ENCODE assay signal across 15 cellular contexts in the genomic region with DNA sequence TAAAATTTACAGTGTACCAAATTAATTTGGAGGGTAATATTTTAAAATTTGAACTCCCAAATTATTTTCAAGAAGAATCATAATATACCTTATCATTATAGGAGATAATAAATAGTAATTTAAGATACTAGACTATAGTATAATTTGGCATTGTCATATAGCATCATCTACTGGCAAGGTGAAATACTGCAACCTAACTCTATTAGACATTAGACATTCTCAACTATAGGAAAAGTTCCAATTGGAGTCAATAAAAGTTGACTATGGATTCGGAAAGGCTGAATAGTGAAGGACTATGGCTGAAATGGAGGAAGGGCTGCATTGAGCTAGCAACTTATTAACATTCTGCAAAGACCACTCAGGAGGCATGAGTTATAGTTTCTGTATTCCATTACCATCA.
A peak's percentile ranks its signal among the peaks of the same experiment; 100 is the strongest.
DNase-seq lines count a peak whose midpoint lies in the region; ATAC-seq and TF ChIP-seq lines count a peak whose summit lies in the region.
"Had no signal": no experiment of that assay in that cellular context is flagged by ENCODE, and none has a peak within 500 bp of the region (broad histone marks: within the 10 kb centered on the region; RNA-seq: fewer than 3 reads in every experiment).

No MANE protein-coding gene starts in this region.

- ATAC-seq in HG03045 (IDR thresholded peaks at IDR 0.05; ENCODE audit: unreplicated experiment) (no peak), GM18907 (IDR thresholded peaks at IDR 0.05; ENCODE audit: unreplicated experiment) (no peak)
- ATAC-seq in activated CD4-positive, alpha-beta T cell treated with anti-CD3 and anti-CD28 coated beads for 36 hours, result no peak
- ATAC-seq: left cardiac atrium had no signal

- H3K4me2 ChIP-seq in osteoblast (ENCODE audit: insufficient read depth, low read length), result no peak overlapping the region

- peak; percentile 68 for TF ChIP-seq CTCF in GM06990 (IDR thresholded peaks at IDR 0.05; ENCODE audit: insufficient read depth, low read length, poor library complexity, severe bottlenecking)
- TF ChIP-seq CTCF in LNCaP clone FGC (IDR thresholded peaks at IDR 0.05; ENCODE audit: control insufficient read depth, extremely low read depth, insufficient read depth), result peak; percentile 52
- peak; percentile 24 for TF ChIP-seq CTCF in astrocyte of the spinal cord (IDR thresholded peaks at IDR 0.05; ENCODE audit: low read depth, low read length)
- peak; percentile 40 for TF ChIP-seq CTCF in osteoblast (IDR thresholded peaks at IDR 0.05; ENCODE audit: extremely low read depth, low read depth, low read length)

- no peaks in the 10 kb centered on the region for H3K79me2 ChIP-seq in osteoblast (ENCODE audit: insufficient read depth, low read length)

- intact Hi-C loops in activated CD4-positive, alpha-beta T cell treated with anti-CD3 and anti-CD28 coated beads for 36 hours (cut with DNase I, micrococcal nuclease), result no loop called here

- peaks cover 6% of the 10 kb centered on the region for H3K27me3 Mint-ChIP-seq in activated CD4-positive, alpha-beta T cell treated with anti-CD3 and anti-CD28 coated beads for 36 hours
- H3K27me3 Mint-ChIP-seq: activated naive CD8-positive, alpha-beta T cell treated with anti-CD3 and anti-CD28 coated beads, Interleukin-2, amount 10 ng/mL, durations not matched to agents 7 days and 5 days; naive B cell had no signal

- H3K9me3 ChIP-seq in osteoblast (ENCODE audit: low read depth, low read length) (peaks cover 2% of the 10 kb centered on the region), HAP-1 (no peaks in the 10 kb centered on the region)

- no peaks in the 10 kb centered on the region for H3K4me1 ChIP-seq in osteoblast (ENCODE audit: insufficient read depth, low read length)
- no peaks in the 10 kb centered on the region for H3K4me1 ChIP-seq in HAP-1

- no peaks in the 10 kb centered on the region for H3K36me3 Mint-ChIP-seq in activated CD4-positive, alpha-beta T cell treated with anti-CD3 and anti-CD28 coated beads for 36 hours (ENCODE audit: low read depth)
- H3K36me3 Mint-ChIP-seq: naive B cell had no signal

- no peak overlapping the region for H3K4me3 Mint-ChIP-seq in activated CD4-positive, alpha-beta T cell treated with anti-CD3 and anti-CD28 coated beads for 36 hours
- H3K4me3 Mint-ChIP-seq: activated naive CD8-positive, alpha-beta T cell treated with anti-CD3 and anti-CD28 coated beads, Interleukin-2, amount 10 ng/mL, durations not matched to agents 7 days and 5 days; naive B cell had no signal

- H3K9me3 Mint-ChIP-seq in activated CD4-positive, alpha-beta T cell treated with anti-CD3 and anti-CD28 coated beads for 36 hours (ENCODE audit: low read depth), result peaks cover 15% of the 10 kb centered on the region

- no peak overlapping the region for H3K4me3 ChIP-seq in GM06990 (replicated peaks; ENCODE audit: low read depth, low read length)
- no peak overlapping the region for H3K4me3 ChIP-seq in LNCaP clone FGC (ENCODE audit: low read depth, low read length)
- no peak overlapping the region for H3K4me3 ChIP-seq in astrocyte of the spinal cord (ENCODE audit: low read depth, low read length)
- H3K4me3 ChIP-seq in osteoblast (ENCODE audit: insufficient read depth, low read length), result no peak overlapping the region
- H3K4me3 ChIP-seq in HAP-1, result no peak overlapping the region
- H3K4me3 ChIP-seq: MG63 had no signal

- H3K27me3 ChIP-seq in GM06990 (replicated peaks; ENCODE audit: control insufficient read depth, insufficient read depth, low read length) (no peaks in the 10 kb centered on the region), osteoblast (ENCODE audit: insufficient read depth, low read length) (no peaks in the 10 kb centered on the region), HAP-1 (ENCODE audit: low read depth) (no peaks in the 10 kb centered on the region)
- H3K27me3 ChIP-seq: MG63 had no signal

- no peaks in the 10 kb centered on the region for H4K20me1 ChIP-seq in osteoblast (ENCODE audit: insufficient read depth, low read length)

- POLR2A ChIA-PET in activated CD4-positive, alpha-beta T cell treated with anti-CD3 and anti-CD28 coated beads for 36 hours (lab: Charles Lee), result no interaction called here

- no peak overlapping the region for H3K27ac Mint-ChIP-seq in activated CD4-positive, alpha-beta T cell treated with anti-CD3 and anti-CD28 coated beads for 36 hours
- H3K27ac Mint-ChIP-seq: activated naive CD8-positive, alpha-beta T cell treated with anti-CD3 and anti-CD28 coated beads, Interleukin-2, amount 10 ng/mL, durations not matched to agents 7 days and 5 days; naive B cell had no signal

- in situ Hi-C loops in astrocyte of the spinal cord (cut with HindIII; ENCODE audit: low sequenced_read_pairs) (no loop called here), HAP-1 (cut with MboI; ENCODE audit: low sequenced_read_pairs) (no loop called here)

- CTCF ChIA-PET in activated CD4-positive, alpha-beta T cell treated with anti-CD3 and anti-CD28 coated beads for 36 hours (lab: Charles Lee), result interaction anchor here (0.6 to 0.9 kb wide), 2 partner anchors 53 to 467 kb away, joined by 3 read pairs; no protein-coding TSS in a partner anchor

- H3K27ac ChIP-seq in osteoblast (ENCODE audit: low read depth, low read length), result no peak overlapping the region

- no peak overlapping the region for H2AFZ ChIP-seq in osteoblast (ENCODE audit: low read length)

- H3K36me3 ChIP-seq in GM06990 (ENCODE audit: control insufficient read depth, insufficient read depth, low read length) (no peaks in the 10 kb centered on the region), osteoblast (ENCODE audit: insufficient read depth, low read length) (no peaks in the 10 kb centered on the region), HAP-1 (replicated peaks) (no peaks in the 10 kb centered on the region)
- H3K36me3 ChIP-seq: MG63 had no signal

- DNase-seq in GM06990 (ENCODE audit: extremely low read depth, insufficient read length) (no peak), LNCaP clone FGC (ENCODE audit: low read depth) (no peak), astrocyte of the spinal cord (ENCODE audit: low read depth, low spot score) (no peak), osteoblast (ENCODE audit: insufficient read length, low spot score, missing footprints) (no peak), HAP-1 (ENCODE audit: low spot score in 2 of 2) (no peak)
- DNase-seq in activated CD4-positive, alpha-beta T cell treated with anti-CD3 and anti-CD28 coated beads for 36 hours, result no peak
- DNase-seq: activated naive CD8-positive, alpha-beta T cell treated with anti-CD3 and anti-CD28 coated beads, Interleukin-2, amount 10 ng/mL, durations not matched to agents 7 days and 5 days; dermis blood vessel endothelial cell; left cardiac atrium; MG63; naive B cell; NCI-H2227 treated with DMSO at 0.1 percent for 48 hours; T-helper 9 cell had no signal

- H3K4me1 Mint-ChIP-seq in activated CD4-positive, alpha-beta T cell treated with anti-CD3 and anti-CD28 coated beads for 36 hours, result no peaks in the 10 kb centered on the region
- H3K4me1 Mint-ChIP-seq: activated naive CD8-positive, alpha-beta T cell treated with anti-CD3 and anti-CD28 coated beads, Interleukin-2, amount 10 ng/mL, durations not matched to agents 7 days and 5 days; naive B cell had no signal
